Comparison of ENCODE assay signal across 9 cellular contexts in the genomic region with DNA sequence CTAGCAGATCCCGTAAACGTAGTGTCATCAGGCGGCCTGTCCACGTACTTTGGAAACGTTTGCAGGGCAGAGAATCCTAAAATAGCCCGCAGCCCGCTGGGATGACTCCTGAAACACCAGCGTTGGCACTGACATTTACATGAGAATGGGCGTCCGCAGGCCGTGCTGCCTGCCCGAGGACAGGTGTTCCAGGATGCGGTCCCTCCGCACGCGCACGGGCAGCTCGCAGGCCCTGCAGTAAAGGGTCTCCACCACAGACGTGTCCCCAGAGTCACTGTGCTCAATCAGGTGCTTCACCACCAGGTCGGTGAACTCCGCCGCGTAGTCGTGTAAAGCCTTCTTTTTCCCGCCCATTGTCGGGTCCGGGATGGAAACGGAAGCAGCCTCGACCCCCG. TPM values are rescaled to one million over a fixed set of nuclear protein-coding genes. Genes with fewer than 3 reads are reported as not detected.
DNase-seq lines count a peak whose midpoint lies in the region; ATAC-seq and TF ChIP-seq lines count a peak whose summit lies in the region.
"Had no signal": no experiment of that assay in that cellular context is flagged by ENCODE, and none has a peak within 500 bp of the region (broad histone marks: within the 10 kb centered on the region; RNA-seq: fewer than 3 reads in every experiment).

No MANE protein-coding gene starts in this region.

- H3K9me3 ChIP-seq in WERI-Rb-1 (ENCODE audit: severe bottlenecking) (no peaks in the 10 kb centered on the region), cardiac muscle cell (ENCODE audit: low read depth) (no peaks in the 10 kb centered on the region), skeletal muscle satellite cell (replicated peaks; ENCODE audit: low read length) (no peaks in the 10 kb centered on the region)

- H3K27ac ChIP-seq in WERI-Rb-1: peak overlapping the region; percentile 39
- no peak overlapping the region for H3K27ac ChIP-seq in cardiac muscle cell

- H3K27me3 ChIP-seq in WERI-Rb-1 (ENCODE audit: insufficient read depth, low read depth, severe bottlenecking): no peaks in the 10 kb centered on the region
- H3K27me3 ChIP-seq in cardiac muscle cell: no peaks in the 10 kb centered on the region
- H3K27me3 ChIP-seq in skeletal muscle satellite cell (ENCODE audit: control insufficient read depth, insufficient read depth, low read length): peaks cover 9% of the 10 kb centered on the region

- in situ Hi-C loops in KBM-7 (cut with MboI; ENCODE audit: low pct_unique_long_range_greater_than_20kb, low sequenced_read_pairs): no loop called here

- peak overlapping the region; percentile 84 for H3K4me2 ChIP-seq in skeletal muscle satellite cell (ENCODE audit: low read length)

- no peak for TF ChIP-seq CTCF in WERI-Rb-1 (IDR thresholded peaks at IDR 0.05; ENCODE audit: low read depth, low read length)
- no peak for TF ChIP-seq CTCF in cardiac muscle cell (IDR thresholded peaks at IDR 0.05; ENCODE audit: low read depth, low read length)

- DNase-seq in WERI-Rb-1 (no peak), cardiac muscle cell (ENCODE audit: low read depth in 1 of 2, low spot score in 1 of 2) (no peak), NAMALWA (ENCODE audit: low spot score) (no peak), KBM-7 (no peak)

- H3K36me3 ChIP-seq in WERI-Rb-1: peaks cover 21% of the 10 kb centered on the region
- H3K36me3 ChIP-seq in cardiac muscle cell: peaks cover 8% of the 10 kb centered on the region
- peaks cover 10% of the 10 kb centered on the region for H3K36me3 ChIP-seq in skeletal muscle satellite cell (ENCODE audit: insufficient read depth, low read length)

- peak overlapping the region; percentile 80 for H3K9ac ChIP-seq in skeletal muscle satellite cell (ENCODE audit: low read depth, low read length)

- ATAC-seq in GM21723 (IDR thresholded peaks at IDR 0.05; ENCODE audit: unreplicated experiment): peak; percentile 19
- ATAC-seq in HG03469 (IDR thresholded peaks at IDR 0.05; ENCODE audit: unreplicated experiment): no peak
- no peak for ATAC-seq in GM18520 (IDR thresholded peaks at IDR 0.05; ENCODE audit: unreplicated experiment)

- peak overlapping the region; percentile 73 for H3K4me3 ChIP-seq in WERI-Rb-1 (ENCODE audit: low read depth, low read length)
- peak overlapping the region; percentile 92 for H3K4me3 ChIP-seq in cardiac muscle cell
- H3K4me3 ChIP-seq in skeletal muscle satellite cell (ENCODE audit: low read length): peak overlapping the region; percentile 77

- H3K4me1 ChIP-seq in cardiac muscle cell (ENCODE audit: low read depth) (no peaks in the 10 kb centered on the region), skeletal muscle satellite cell (ENCODE audit: control insufficient read depth, insufficient read depth, low read length) (peaks cover 20% of the 10 kb centered on the region)

RNA-seq across cellular contexts. Expression of a gene that starts 5.9 kb away (rescaled TPM):
- 0.09 TPM in 1 of 2 replicates, not detected in the other for total RNA-seq in cardiac muscle cell
- 0.56 and 0.71 TPM in 2 replicates for polyA plus RNA-seq in cardiac muscle cell
- under 0.01 TPM in 1 of 2 replicates, not detected in the other for total RNA-seq in skeletal muscle satellite cell (2012; rRNA removed)
- total RNA-seq: RPMI7951 had no signal

RNA-seq across cellular contexts. Expression of a gene that starts 26.2 kb away (rescaled TPM):
- 20.9 and 28.4 TPM in 2 replicates for total RNA-seq in cardiac muscle cell
- polyA plus RNA-seq in cardiac muscle cell: 25.8 and 39.3 TPM in 2 replicates
- not detected in 2 replicates for total RNA-seq in skeletal muscle satellite cell (2012; rRNA removed)
- total RNA-seq: RPMI7951 had no signal

RNA-seq across cellular contexts. Expression of a gene that starts 49.9 kb away (rescaled TPM):
- total RNA-seq in cardiac muscle cell: 53.5 and 67.5 TPM in 2 replicates
- polyA plus RNA-seq in cardiac muscle cell: 61.5 and 78.3 TPM in 2 replicates
- total RNA-seq in skeletal muscle satellite cell (2012; rRNA removed): 23.8 and 27.3 TPM in 2 replicates
